ENCODE assay signal across 21 cellular contexts in the genomic region with DNA sequence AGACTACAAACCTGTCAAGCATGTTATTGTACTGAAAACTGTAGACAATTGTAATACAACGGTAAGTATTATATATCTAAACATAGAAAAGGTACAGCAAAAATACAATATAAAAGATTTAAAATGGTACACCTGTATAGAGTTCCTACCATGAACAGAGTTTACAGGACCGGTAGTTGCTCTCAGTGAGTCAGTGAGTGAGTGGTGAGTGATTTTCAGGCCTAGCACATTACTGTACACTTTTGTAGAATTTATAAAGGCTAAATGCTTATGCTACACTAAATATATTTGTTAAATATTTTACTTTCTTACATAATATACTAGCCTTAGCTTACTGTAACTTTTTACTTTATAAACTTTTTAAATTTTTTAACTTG. TPM values are rescaled to one million over a fixed set of nuclear protein-coding genes. Genes with fewer than 3 reads are reported as not detected.
"Had no signal": no experiment of that assay in that cellular context is flagged by ENCODE, and none has a peak within 500 bp of the region (broad histone marks: within the 10 kb centered on the region; RNA-seq: fewer than 3 reads in every experiment).

No MANE protein-coding gene starts in this region.

- H3K36me3 Mint-ChIP-seq: activated naive CD8-positive, alpha-beta T cell treated with anti-CD3 and anti-CD28 coated beads, Interleukin-2, amount 10 ng/mL, durations not matched to agents 7 days and 5 days had no signal

- H3K27ac Mint-ChIP-seq: activated CD4-positive, alpha-beta T cell treated with anti-CD3 and anti-CD28 coated beads, Interleukin-2, amount 10 ng/mL, durations not matched to agents 24 days and 14 days; activated CD8-positive, alpha-beta T cell treated with anti-CD3 and anti-CD28 coated beads, Interleukin-2, amount 10 ng/mL, durations not matched to agents 7 days and 5 days; activated naive CD8-positive, alpha-beta T cell treated with anti-CD3 and anti-CD28 coated beads, Interleukin-2, amount 10 ng/mL, durations not matched to agents 7 days and 5 days; activated T-cell treated with anti-CD3 and anti-CD28 coated beads, Interleukin-2, amount 50 U/mL, for 24 hours; activated T-helper 2 cell treated with anti-CD3 and anti-CD28 coated beads, Interferon-gamma antibody, Interleukin-2, Interleukin-4, amounts not matched to agents 10 μg/mL and 5 μg/mL and 100 μg/mL, durations not matched to agents 14 hours and 24 hours and 36 hours had no signal

- H3K4me1 Mint-ChIP-seq: activated CD4-positive, alpha-beta T cell treated with anti-CD3 and anti-CD28 coated beads, Interleukin-2, amount 10 ng/mL, durations not matched to agents 24 days and 14 days; activated naive CD8-positive, alpha-beta T cell treated with anti-CD3 and anti-CD28 coated beads, Interleukin-2, amount 10 ng/mL, durations not matched to agents 7 days and 5 days; central memory CD8-positive, alpha-beta T cell had no signal

- H3K27me3 Mint-ChIP-seq: activated CD4-positive, alpha-beta T cell treated with anti-CD3 and anti-CD28 coated beads, Interleukin-2, amount 10 ng/mL, durations not matched to agents 24 days and 14 days; activated naive CD8-positive, alpha-beta T cell treated with anti-CD3 and anti-CD28 coated beads, Interleukin-2, amount 10 ng/mL, durations not matched to agents 7 days and 5 days; activated T-cell treated with anti-CD3 and anti-CD28 coated beads, Interleukin-2, amount 50 U/mL, for 24 hours; central memory CD8-positive, alpha-beta T cell; progenitor cell of endocrine pancreas had no signal

- FAIRE-seq: urothelium cell line had no signal

- H3K4me3 ChIP-seq: body of pancreas, coronary artery, lung, tibial artery had no signal

- H3K27ac ChIP-seq: body of pancreas, coronary artery, tibial artery had no signal

- DNase-seq: activated CD4-positive, alpha-beta T cell treated with anti-CD3 and anti-CD28 coated beads, Interleukin-2, amount 10 ng/mL, durations not matched to agents 24 days and 14 days; activated CD4-positive, CD25-positive, alpha-beta regulatory T cell; activated CD8-positive, alpha-beta T cell treated with anti-CD3 and anti-CD28 coated beads, Interleukin-2, amount 10 ng/mL, durations not matched to agents 7 days and 5 days; activated naive CD4-positive, alpha-beta T cell treated with Interleukin-2 at 50 U/mL for 16 hours; activated naive CD8-positive, alpha-beta T cell treated with anti-CD3 and anti-CD28 coated beads, Interleukin-2, amount 10 ng/mL, durations not matched to agents 7 days and 5 days; activated T-cell treated with anti-CD3 and anti-CD28 coated beads, Interleukin-2, amount 50 U/mL, for 24 hours; amygdala; body of pancreas; left colon; midbrain; occipital lobe; stimulated activated CD4-positive, alpha-beta T cell treated with anti-CD3 and anti-CD28 coated beads, Interleukin-2, amount 100 ng/mL, for 24 hours; stimulated activated naive CD8-positive, alpha-beta T cell treated with anti-CD3 and anti-CD28 coated beads, Interleukin-15, Interleukin-2, amounts not matched to agents 100 U/mL and 50 U/mL, for 24 hours; substantia nigra; tibial artery had no signal

- ATAC-seq: activated CD8-positive, alpha-beta T cell treated with anti-CD3 and anti-CD28 coated beads, Interleukin-2, amount 10 ng/mL, durations not matched to agents 7 days and 5 days; left colon; stimulated activated naive CD8-positive, alpha-beta T cell treated with anti-CD3 and anti-CD28 coated beads, Interleukin-15, Interleukin-2, amounts not matched to agents 100 U/mL and 50 U/mL, for 24 hours had no signal

- H3K4me3 Mint-ChIP-seq: activated CD4-positive, alpha-beta T cell treated with anti-CD3 and anti-CD28 coated beads, Interleukin-2, amount 10 ng/mL, durations not matched to agents 24 days and 14 days; activated CD8-positive, alpha-beta T cell treated with anti-CD3 and anti-CD28 coated beads, Interleukin-2, amount 10 ng/mL, durations not matched to agents 7 days and 5 days; activated naive CD8-positive, alpha-beta T cell treated with anti-CD3 and anti-CD28 coated beads, Interleukin-2, amount 10 ng/mL, durations not matched to agents 7 days and 5 days; activated T-cell treated with anti-CD3 and anti-CD28 coated beads, Interleukin-2, amount 50 U/mL, for 24 hours; central memory CD8-positive, alpha-beta T cell had no signal

- H3K27me3 ChIP-seq: body of pancreas, tibial artery had no signal

- H3K36me3 ChIP-seq: tibial artery had no signal

- H3K9me3 Mint-ChIP-seq: activated CD4-positive, alpha-beta T cell treated with anti-CD3 and anti-CD28 coated beads, Interleukin-2, amount 10 ng/mL, durations not matched to agents 24 days and 14 days; activated naive CD8-positive, alpha-beta T cell treated with anti-CD3 and anti-CD28 coated beads, Interleukin-2, amount 10 ng/mL, durations not matched to agents 7 days and 5 days; activated T-helper 2 cell treated with anti-CD3 and anti-CD28 coated beads, Interferon-gamma antibody, Interleukin-2, Interleukin-4, amounts not matched to agents 10 μg/mL and 5 μg/mL and 100 μg/mL, durations not matched to agents 14 hours and 24 hours and 36 hours had no signal

- H3K9me3 ChIP-seq: body of pancreas, tibial artery had no signal

RNA-seq across cellular contexts. Expression of gene PDGFC, which starts 37.4 kb away (rescaled TPM):
- total RNA-seq: activated CD4-positive, alpha-beta T cell treated with anti-CD3 and anti-CD28 coated beads, Interleukin-2, amount 10 ng/mL, durations not matched to agents 24 days and 14 days; activated CD8-positive, alpha-beta T cell treated with anti-CD3 and anti-CD28 coated beads, Interleukin-2, amount 10 ng/mL, durations not matched to agents 7 days and 5 days; activated T-helper 2 cell treated with anti-CD3 and anti-CD28 coated beads, Interferon-gamma antibody, Interleukin-2, Interleukin-4, amounts not matched to agents 10 μg/mL and 5 μg/mL and 100 μg/mL, durations not matched to agents 14 hours and 24 hours and 36 hours had no signal
